Comparison of ENCODE assay signal across 8 cellular contexts in genomic region chr11:46238078-46238966, GRCh38. TPM values are rescaled to one million over a fixed set of nuclear protein-coding genes. Genes with fewer than 3 reads are reported as not detected.
DNase-seq lines count a peak whose midpoint lies in the region; ATAC-seq and TF ChIP-seq lines count a peak whose summit lies in the region.

No MANE protein-coding gene starts in this region.

- peaks cover 34% of the 10 kb centered on the region for H3K4me1 ChIP-seq in osteoblast (ENCODE audit: insufficient read depth, low read length)
- H3K4me1 ChIP-seq in upper lobe of left lung = peaks cover 30 to 44% (median 38%) of the 10 kb centered on the region in 4 donors

- no peaks in the 10 kb centered on the region for H3K9me3 ChIP-seq in osteoblast (ENCODE audit: low read depth, low read length)
- no peaks in the 10 kb centered on the region for H3K9me3 ChIP-seq in upper lobe of left lung

- ATAC-seq in upper lobe of left lung (ENCODE audit: low FRiP score in 2 of 2) = peak; percentile 51 to 79

- H2AFZ ChIP-seq in osteoblast (ENCODE audit: low read length) = peak overlapping the region; percentile 85

- CTCF ChIA-PET in RWPE1 (lab: Yijun Ruan, JAX) = interaction anchor here (0.6 to 4.0 kb wide), 13 partner anchors 66 to 434 kb away, joined by 3 to 35 read pairs (median 5); no protein-coding TSS in a partner anchor

- WGBS in upper lobe of left lung, 2 donors = 1 to 3% methylated on average over 16 to 62 of the region's 70 CpGs

- POLR2A ChIA-PET in RWPE1 (lab: Yijun Ruan, JAX; ENCODE audit: low non-redundant PET) = interaction anchor here (0.6 kb wide), 1 partner anchor 117 kb away, joined by 4 read pairs; no protein-coding TSS in a partner anchor

- TF ChIP-seq POLR2A in upper lobe of left lung (IDR thresholded peaks at IDR 0.05) = peak in 2 of 4 donors; percentile 18 to 67

- TF ChIP-seq CTCF in RWPE1 (conservative IDR thresholded peaks at IDR 0.05; ENCODE audit: low read depth) (no peak), osteoblast (IDR thresholded peaks at IDR 0.05; ENCODE audit: extremely low read depth, low read depth, low read length) (no peak), upper lobe of left lung (IDR thresholded peaks at IDR 0.05) (peak in 3 of 6 experiments; percentile 14 to 32 (median 22))

- H3K27ac ChIP-seq in RWPE1 (peak overlapping the region; percentile 98), osteoblast (ENCODE audit: low read depth, low read length) (peak overlapping the region; percentile 87), upper lobe of left lung (peak overlapping the region; percentile 83 to 90 (median 87))

- TF ChIP-seq EP300 in upper lobe of left lung (IDR thresholded peaks at IDR 0.05) = no peak

- H3K27me3 ChIP-seq in osteoblast (ENCODE audit: insufficient read depth, low read length) (no peaks in the 10 kb centered on the region), upper lobe of left lung (no peaks in the 10 kb centered on the region)

- H3K4me3 ChIP-seq in osteoblast (ENCODE audit: insufficient read depth, low read length) = peak overlapping the region; percentile 76
- H3K4me3 ChIP-seq in upper lobe of left lung = peak overlapping the region; percentile 13 to 66 (median 57)

- DNase-seq in SIG-M5 treated with dmso at 0.1 percent for 504 hours (lab: John Stamatoyannopoulos, UW; ENCODE audit: unreplicated experiment) (peak; percentile 37), SIG-M5 (lab: John Stamatoyannopoulos, UW) (no peak), RWPE1 (ENCODE audit: low spot score) (peak; percentile 54), glomerular visceral epithelial cell (ENCODE audit: extremely low spot score) (peak; percentile 35), osteoblast (ENCODE audit: insufficient read length, low spot score, missing footprints) (peak; percentile 96), upper lobe of left lung (peak; percentile 77 to 95), RKO (ENCODE audit: low spot score) (no peak)
- DNase-seq in activated gamma-delta T cell treated with anti-CD3 and anti-CD28 coated beads, Interleukin-2, amount 50 U/mL, for 16 hours (ENCODE audit: low read depth) = peak; percentile 22

- H3K4me2 ChIP-seq in osteoblast (ENCODE audit: insufficient read depth, low read length) = peak overlapping the region; percentile 96

- no peaks in the 10 kb centered on the region for H3K79me2 ChIP-seq in osteoblast (ENCODE audit: insufficient read depth, low read length)

- no peaks in the 10 kb centered on the region for H4K20me1 ChIP-seq in osteoblast (ENCODE audit: insufficient read depth, low read length)

- H3K36me3 ChIP-seq in osteoblast (ENCODE audit: insufficient read depth, low read length) = no peaks in the 10 kb centered on the region
- H3K36me3 ChIP-seq in upper lobe of left lung = no peaks in the 10 kb centered on the region

RNA-seq across cellular contexts. Expression of gene CREB3L1, which starts 39.1 kb away (rescaled TPM):
- total RNA-seq in osteoblast (30.1 and 33.3 TPM in 2 replicates), upper lobe of left lung (10 to 100 TPM; 19.9 to 66.8 (median 38.7) TPM)

Comparison
In these comparisons a context has a peak if more than half of its experiments do, and no peak if none do; other contexts are left out.
1. DNase-seq: peak in SIG-M5 treated with dmso at 0.1 percent for 504 hours (single experiment), RWPE1 (single experiment), activated gamma-delta T cell treated with anti-CD3 and anti-CD28 coated beads, Interleukin-2, amount 50 U/mL, for 16 hours (single experiment), glomerular visceral epithelial cell (single experiment), osteoblast (single experiment) and upper lobe of left lung (2 of 2); none in SIG-M5 (single experiment) and RKO (single experiment).
2. Peak in every context shown above with its lines, with median percentiles within 50 percentile points of each other: H3K27ac ChIP-seq.